17 cellular contexts compared by ENCODE assay signal in genomic region chr5:1506242-1507015, GRCh38. TPM values are rescaled to one million over a fixed set of nuclear protein-coding genes. Genes with fewer than 3 reads are reported as not detected.
DNase-seq lines count a peak whose midpoint lies in the region; ATAC-seq and TF ChIP-seq lines count a peak whose summit lies in the region.
"Had no signal": no experiment of that assay in that cellular context is flagged by ENCODE, and none has a peak within 500 bp of the region (broad histone marks: within the 10 kb centered on the region; RNA-seq: fewer than 3 reads in every experiment).

No MANE protein-coding gene starts in this region.

- POLR2A ChIA-PET in naive thymus-derived CD4-positive, alpha-beta T cell (lab: Charles Lee): no interaction called here

- H3K9me3 ChIP-seq in OCI-LY3 (ENCODE audit: insufficient read depth, low read length): no peaks in the 10 kb centered on the region
- H3K9me3 ChIP-seq in neural progenitor cell (ENCODE audit: low read depth): no peaks in the 10 kb centered on the region
- H3K9me3 ChIP-seq in naive thymus-derived CD4-positive, alpha-beta T cell (ENCODE audit: control insufficient read depth in 2 of 3, low read length in 3 of 3): no peaks in the 10 kb centered on the region
- H3K9me3 ChIP-seq: Caco-2, pancreas had no signal

- H3K4me1 ChIP-seq in OCI-LY3 (ENCODE audit: low read length) (peaks cover 61% of the 10 kb centered on the region), neural progenitor cell (peaks cover 6% of the 10 kb centered on the region)
- H3K4me1 ChIP-seq in naive thymus-derived CD4-positive, alpha-beta T cell (ENCODE audit: control insufficient read depth in 2 of 2, insufficient read depth in 2 of 2, low read length in 2 of 2): peaks cover 6 to 36% of the 10 kb centered on the region in 2 donors
- H3K4me1 ChIP-seq: Caco-2, pancreas had no signal

- peak; percentile 41 for DNase-seq in CD14-positive monocyte (ENCODE audit: low spot score)
- DNase-seq in glutamatergic neuron: no peak
- DNase-seq in neural progenitor cell (ENCODE audit: low spot score): no peak
- DNase-seq in NCI-H2081 treated with DMSO at 0.1 percent for 48 hours (lab: John Stamatoyannopoulos, UW): no peak
- DNase-seq in ecto neural progenitor cell (ENCODE audit: low spot score): no peak
- DNase-seq in naive thymus-derived CD4-positive, alpha-beta T cell: no peak
- DNase-seq in activated CD8-positive, alpha-beta memory T cell treated with anti-CD3 and anti-CD28 coated beads, Interleukin-2, amount 10 ng/mL, durations not matched to agents 7 days and 5 days: no peak
- DNase-seq: activated CD4-positive, alpha-beta T cell treated with anti-CD3 and anti-CD28 coated beads, Interleukin-2, amount 10 ng/mL, durations not matched to agents 7 days and 5 days; Caco-2; H7; KBM-7; NCI-H1092 treated with DMSO at 0.1 percent for 48 hours; NCI-H526 treated with DMSO at 0.1 percent for 48 hours; stimulated activated CD4-positive, alpha-beta T cell treated with anti-CD3 and anti-CD28 coated beads, Interleukin-2, amount 100 ng/mL, for 48 hours had no signal

- H3K27me3 Mint-ChIP-seq in CD14-positive monocyte (ENCODE audit: low read depth in 3 of 3): peaks cover 0 to 5% (median 0%) of the 10 kb centered on the region in 3 donors
- H3K27me3 Mint-ChIP-seq in glutamatergic neuron (ENCODE audit: unreplicated experiment): peaks cover 7% of the 10 kb centered on the region
- H3K27me3 Mint-ChIP-seq in neural progenitor cell (ENCODE audit: insufficient read depth, low read depth): no peaks in the 10 kb centered on the region
- H3K27me3 Mint-ChIP-seq in naive thymus-derived CD4-positive, alpha-beta T cell: no peaks in the 10 kb centered on the region
- no peaks in the 10 kb centered on the region for H3K27me3 Mint-ChIP-seq in activated CD8-positive, alpha-beta memory T cell treated with anti-CD3 and anti-CD28 coated beads, Interleukin-2, amount 10 ng/mL, durations not matched to agents 7 days and 5 days
- H3K27me3 Mint-ChIP-seq: activated CD4-positive, alpha-beta T cell treated with anti-CD3 and anti-CD28 coated beads, Interleukin-2, amount 10 ng/mL, durations not matched to agents 7 days and 5 days had no signal

- no peak for ATAC-seq in naive thymus-derived CD4-positive, alpha-beta T cell
- no peak for ATAC-seq in activated CD8-positive, alpha-beta memory T cell treated with anti-CD3 and anti-CD28 coated beads, Interleukin-2, amount 10 ng/mL, durations not matched to agents 7 days and 5 days
- ATAC-seq: pancreas had no signal

- H3K79me2 ChIP-seq in OCI-LY3 (ENCODE audit: low read length) (peaks cover 96% of the 10 kb centered on the region), neural progenitor cell (ENCODE audit: low read depth) (peaks cover 100% of the 10 kb centered on the region)

- intact Hi-C loops in CD14-positive monocyte (cut with micrococcal nuclease): no loop called here
- intact Hi-C loops in naive thymus-derived CD4-positive, alpha-beta T cell (cut with micrococcal nuclease): no loop called here

- no peak for TF ChIP-seq CTCF in CD14-positive monocyte (IDR thresholded peaks at IDR 0.05)
- TF ChIP-seq CTCF in OCI-LY3 (IDR thresholded peaks at IDR 0.05; ENCODE audit: low read depth, low read length): no peak
- TF ChIP-seq CTCF in glutamatergic neuron (IDR thresholded peaks at IDR 0.05; ENCODE audit: partially characterized antibody, unreplicated experiment): no peak
- TF ChIP-seq CTCF in neural progenitor cell (IDR thresholded peaks at IDR 0.05): no peak

- no peaks in the 10 kb centered on the region for H3F3A ChIP-seq in neural progenitor cell (ENCODE audit: low read depth)

- H3K4me1 Mint-ChIP-seq in CD14-positive monocyte (peaks cover 68% of the 10 kb centered on the region), glutamatergic neuron (ENCODE audit: low read depth, unreplicated experiment) (peaks cover 40% of the 10 kb centered on the region), neural progenitor cell (peaks cover 25% of the 10 kb centered on the region)
- peaks cover 15 to 44% (median 37%) of the 10 kb centered on the region in 7 donors for H3K4me1 Mint-ChIP-seq in naive thymus-derived CD4-positive, alpha-beta T cell
- peaks cover 25% of the 10 kb centered on the region for H3K4me1 Mint-ChIP-seq in activated CD8-positive, alpha-beta memory T cell treated with anti-CD3 and anti-CD28 coated beads, Interleukin-2, amount 10 ng/mL, durations not matched to agents 7 days and 5 days

- H2AFZ ChIP-seq in OCI-LY3 (ENCODE audit: low read depth, low read length): no peak overlapping the region
- H2AFZ ChIP-seq in neural progenitor cell (replicated peaks): no peak overlapping the region
- H2AFZ ChIP-seq: hepatocyte had no signal

- peak overlapping the region; percentile 74 for H3K4me3 ChIP-seq in OCI-LY3 (ENCODE audit: low read length)
- H3K4me3 ChIP-seq in neural progenitor cell: no peak overlapping the region
- no peak overlapping the region for H3K4me3 ChIP-seq in naive thymus-derived CD4-positive, alpha-beta T cell (ENCODE audit: low read length)
- H3K4me3 ChIP-seq: hepatocyte, pancreas had no signal

- peak overlapping the region in 6 of 7 donors; percentile 53 to 83 (median 71) for H3K27ac Mint-ChIP-seq in CD14-positive monocyte
- peak overlapping the region; percentile 91 for H3K27ac Mint-ChIP-seq in glutamatergic neuron (ENCODE audit: unreplicated experiment)
- peak overlapping the region; percentile 74 for H3K27ac Mint-ChIP-seq in neural progenitor cell
- H3K27ac Mint-ChIP-seq in naive thymus-derived CD4-positive, alpha-beta T cell: peak overlapping the region in 1 of 9 donors; percentile 78
- no peak overlapping the region for H3K27ac Mint-ChIP-seq in activated CD8-positive, alpha-beta memory T cell treated with anti-CD3 and anti-CD28 coated beads, Interleukin-2, amount 10 ng/mL, durations not matched to agents 7 days and 5 days
- H3K27ac Mint-ChIP-seq: activated CD4-positive, alpha-beta T cell treated with anti-CD3 and anti-CD28 coated beads, Interleukin-2, amount 10 ng/mL, durations not matched to agents 7 days and 5 days had no signal

- no peaks in the 10 kb centered on the region for H3K27me3 ChIP-seq in OCI-LY3 (ENCODE audit: low read depth, low read length)
- no peaks in the 10 kb centered on the region for H3K27me3 ChIP-seq in neural progenitor cell
- no peaks in the 10 kb centered on the region for H3K27me3 ChIP-seq in naive thymus-derived CD4-positive, alpha-beta T cell (ENCODE audit: control insufficient read depth in 2 of 2, insufficient read depth in 2 of 2, low read length in 2 of 2)
- H3K27me3 ChIP-seq: hepatocyte, pancreas had no signal

- H3K4me3 Mint-ChIP-seq in CD14-positive monocyte (no peak overlapping the region), glutamatergic neuron (ENCODE audit: unreplicated experiment) (no peak overlapping the region), neural progenitor cell (no peak overlapping the region)
- H3K4me3 Mint-ChIP-seq in naive thymus-derived CD4-positive, alpha-beta T cell: no peak overlapping the region
- H3K4me3 Mint-ChIP-seq in activated CD8-positive, alpha-beta memory T cell treated with anti-CD3 and anti-CD28 coated beads, Interleukin-2, amount 10 ng/mL, durations not matched to agents 7 days and 5 days: no peak overlapping the region
- H3K4me3 Mint-ChIP-seq: activated CD4-positive, alpha-beta T cell treated with anti-CD3 and anti-CD28 coated beads, Interleukin-2, amount 10 ng/mL, durations not matched to agents 7 days and 5 days had no signal

- H3K4me2 ChIP-seq in OCI-LY3 (ENCODE audit: low read length): peak overlapping the region; percentile 100
- H3K4me2 ChIP-seq in neural progenitor cell: no peak overlapping the region
- H3K4me2 ChIP-seq: hepatocyte had no signal

- H3K27ac ChIP-seq in OCI-LY3 (ENCODE audit: low read length) (peak overlapping the region; percentile 100), neural progenitor cell (no peak overlapping the region)
- H3K27ac ChIP-seq in naive thymus-derived CD4-positive, alpha-beta T cell (ENCODE audit: low read depth, low read length): no peak overlapping the region
- H3K27ac ChIP-seq: hepatocyte, pancreas had no signal

- H4K20me1 ChIP-seq in OCI-LY3 (ENCODE audit: insufficient read depth, low read length) (peaks cover 57% of the 10 kb centered on the region), neural progenitor cell (ENCODE audit: low read depth) (peaks cover 84% of the 10 kb centered on the region)

- H3K36me3 Mint-ChIP-seq in CD14-positive monocyte: peaks cover 47 to 54% of the 10 kb centered on the region in 2 donors
- peaks cover 8% of the 10 kb centered on the region for H3K36me3 Mint-ChIP-seq in glutamatergic neuron (ENCODE audit: unreplicated experiment)
- H3K36me3 Mint-ChIP-seq in neural progenitor cell: peaks cover 9% of the 10 kb centered on the region
- H3K36me3 Mint-ChIP-seq in naive thymus-derived CD4-positive, alpha-beta T cell: peaks cover 0 to 22% (median 3%) of the 10 kb centered on the region in 5 donors
- H3K36me3 Mint-ChIP-seq in activated CD8-positive, alpha-beta memory T cell treated with anti-CD3 and anti-CD28 coated beads, Interleukin-2, amount 10 ng/mL, durations not matched to agents 7 days and 5 days: peaks cover 3% of the 10 kb centered on the region

- H3K36me3 ChIP-seq in OCI-LY3 (replicated peaks; ENCODE audit: low read depth, low read length): peaks cover 38% of the 10 kb centered on the region
- H3K36me3 ChIP-seq in neural progenitor cell: no peaks in the 10 kb centered on the region
- H3K36me3 ChIP-seq in naive thymus-derived CD4-positive, alpha-beta T cell (ENCODE audit: control insufficient read depth in 2 of 3, insufficient read depth in 3 of 3, low read length in 3 of 3): peaks cover 0 to 28% (median 0%) of the 10 kb centered on the region in 3 experiments
- H3K36me3 ChIP-seq: pancreas had no signal

- H3K9me3 Mint-ChIP-seq in CD14-positive monocyte (peaks cover 0 to 2% (median 0%) of the 10 kb centered on the region in 7 donors), glutamatergic neuron (ENCODE audit: unreplicated experiment) (peaks cover 10% of the 10 kb centered on the region), neural progenitor cell (no peaks in the 10 kb centered on the region)
- no peaks in the 10 kb centered on the region for H3K9me3 Mint-ChIP-seq in naive thymus-derived CD4-positive, alpha-beta T cell
- H3K9me3 Mint-ChIP-seq in activated CD8-positive, alpha-beta memory T cell treated with anti-CD3 and anti-CD28 coated beads, Interleukin-2, amount 10 ng/mL, durations not matched to agents 7 days and 5 days (ENCODE audit: low read depth): no peaks in the 10 kb centered on the region
- H3K9me3 Mint-ChIP-seq: activated CD4-positive, alpha-beta T cell treated with anti-CD3 and anti-CD28 coated beads, Interleukin-2, amount 10 ng/mL, durations not matched to agents 7 days and 5 days had no signal

- CTCF ChIA-PET in naive thymus-derived CD4-positive, alpha-beta T cell (lab: Charles Lee): no interaction called here
- CTCF ChIA-PET in activated CD8-positive, alpha-beta memory T cell treated with anti-CD3 and anti-CD28 coated beads, Interleukin-2, amount 10 ng/mL, durations not matched to agents 7 days and 5 days (lab: Charles Lee): interaction anchor here (1.3 kb wide), 1 partner anchor 126 kb away, joined by 4 read pairs; no protein-coding TSS in a partner anchor

- peak overlapping the region; percentile 99; the same call in 1 of the 2 replicates for H3K9ac ChIP-seq in OCI-LY3 (ENCODE audit: low read length)
- H3K9ac ChIP-seq in neural progenitor cell: no peak overlapping the region

RNA-seq across cellular contexts. Expression of gene LPCAT1, which starts 17.3 kb away (rescaled TPM):
- polyA plus RNA-seq in CD14-positive monocyte: 10 to 100 TPM; 34.1 to 34.8 TPM
- 113 TPM for total RNA-seq in glutamatergic neuron (ENCODE audit: unreplicated experiment)
- total RNA-seq in neural progenitor cell (ENCODE audit: low replicate concordance): 76.5 and 108 TPM in 2 replicates
- total RNA-seq in naive thymus-derived CD4-positive, alpha-beta T cell: 10 to 100 TPM; 29.4 to 89.4 (median 49.7) TPM
- 10 to 100 TPM in 1 of 2 donors, 1 to 10 TPM in 1; 9.9 to 23.5 TPM for polyA plus RNA-seq in naive thymus-derived CD4-positive, alpha-beta T cell
- 10 to 100 TPM; 83.8 to 85.3 TPM for total RNA-seq in activated CD8-positive, alpha-beta memory T cell treated with anti-CD3 and anti-CD28 coated beads, Interleukin-2, amount 10 ng/mL, durations not matched to agents 7 days and 5 days
